9 cellular contexts compared by ENCODE assay signal in genomic region chr7:75442465-75443111, GRCh38. TPM values are rescaled to one million over a fixed set of nuclear protein-coding genes. Genes with fewer than 3 reads are reported as not detected.
A peak's percentile ranks its signal among the peaks of the same experiment; 100 is the strongest.
DNase-seq lines count a peak whose midpoint lies in the region; ATAC-seq lines count a peak whose summit lies in the region.
"Not testable (repeated sequence)": the region's sequence is repeated elsewhere in the genome, so short reads cannot be mapped to it uniquely, and the experiment has no call there.
"Had no signal": no experiment of that assay in that cellular context is flagged by ENCODE, and none has a peak within 500 bp of the region (broad histone marks: within the 10 kb centered on the region; RNA-seq: fewer than 3 reads in every experiment).

No MANE protein-coding gene starts in this region.

- H3K27me3 ChIP-seq in CD8-positive, alpha-beta memory T cell (ENCODE audit: insufficient read depth, low read length, poor library complexity, severe bottlenecking); effector memory CD4-positive, alpha-beta T cell (replicated peaks; ENCODE audit: control insufficient read depth, insufficient read depth, low read length, poor library complexity, severe bottlenecking); skeletal muscle tissue (ENCODE audit: control insufficient read depth in 3 of 3, insufficient read depth in 3 of 3, low read length in 3 of 3): not testable (repeated sequence)

- H3K9me3 Mint-ChIP-seq in CD8-positive, alpha-beta memory T cell = not testable (repeated sequence)

- H3K9me3 ChIP-seq in CD8-positive, alpha-beta memory T cell (ENCODE audit: low read length); effector memory CD4-positive, alpha-beta T cell (ENCODE audit: control insufficient read depth, low read length); skeletal muscle tissue (ENCODE audit: control insufficient read depth in 3 of 3, low read length in 3 of 3): not testable (repeated sequence)

- peaks cover 16% of the 10 kb centered on the region for H3K36me3 ChIP-seq in CD8-positive, alpha-beta memory T cell (ENCODE audit: insufficient read depth, low read length)
- H3K36me3 ChIP-seq in effector memory CD4-positive, alpha-beta T cell (ENCODE audit: control insufficient read depth, insufficient read depth, low read length) = peaks cover 16% of the 10 kb centered on the region
- H3K36me3 ChIP-seq in skeletal muscle tissue (ENCODE audit: control insufficient read depth in 3 of 3, insufficient read depth in 3 of 3, low read length in 3 of 3) = peaks cover 13 to 25% (median 19%) of the 10 kb centered on the region in 3 donors

- H3K27ac Mint-ChIP-seq in CD8-positive, alpha-beta memory T cell = peak overlapping the region; percentile 97 to 99 (median 98)

- H3K4me1 Mint-ChIP-seq in CD8-positive, alpha-beta memory T cell = peaks cover 13 to 29% (median 20%) of the 10 kb centered on the region in 3 donors

- not testable (repeated sequence) for H3K27me3 Mint-ChIP-seq in CD8-positive, alpha-beta memory T cell

- CTCF ChIA-PET in CD8-positive, alpha-beta memory T cell (lab: Charles Lee) = not testable (repeated sequence)

- ATAC-seq in GM19452 (IDR thresholded peaks at IDR 0.05; ENCODE audit: unreplicated experiment) (peak; percentile 75), HG03097 (IDR thresholded peaks at IDR 0.05; ENCODE audit: low FRiP score, unreplicated experiment) (peak; percentile 60)

- peak overlapping the region; percentile 91 to 97 (median 95) for H3K4me3 Mint-ChIP-seq in CD8-positive, alpha-beta memory T cell

- H3K4me1 ChIP-seq in CD8-positive, alpha-beta memory T cell (ENCODE audit: insufficient read depth, low read length); effector memory CD4-positive, alpha-beta T cell (ENCODE audit: control insufficient read depth, insufficient read depth, low read length, poor library complexity, severe bottlenecking); skeletal muscle tissue (ENCODE audit: control insufficient read depth in 3 of 3, insufficient read depth in 3 of 3, low read length in 3 of 3): not testable (repeated sequence)

- peak overlapping the region; percentile 68 to 81 (median 80) for H3K9ac ChIP-seq in skeletal muscle tissue (ENCODE audit: low read depth in 1 of 3, low read length in 3 of 3)

- peaks cover 11 to 32% (median 14%) of the 10 kb centered on the region in 3 donors for H3K36me3 Mint-ChIP-seq in CD8-positive, alpha-beta memory T cell

- POLR2A ChIA-PET in CD8-positive, alpha-beta memory T cell (lab: Charles Lee) = not testable (repeated sequence)

- H3K27ac ChIP-seq in CD8-positive, alpha-beta memory T cell (ENCODE audit: low read depth, low read length) = peak overlapping the region; percentile 47
- peak overlapping the region; percentile 68 for H3K27ac ChIP-seq in effector memory CD4-positive, alpha-beta T cell (ENCODE audit: insufficient read depth, low read length, poor library complexity, severe bottlenecking)
- peak overlapping the region; percentile 81 for H3K27ac ChIP-seq in skeletal muscle tissue (ENCODE audit: low read depth, low read length)

- peak in 3 of 5 donors; percentile 16 to 72 (median 54) for DNase-seq in CD8-positive, alpha-beta memory T cell
- DNase-seq in NCI-H82 (lab: John Stamatoyannopoulos, UW) (peak; percentile 30), activated T-cell treated with anti-CD3 and anti-CD28 coated beads for 1 hour (ENCODE audit: low read depth) (peak; percentile 9), left kidney (ENCODE audit: low read depth, low spot score) (peak; percentile 32)
- peak in 2 of 3 donors; percentile 21 to 24 for DNase-seq in effector memory CD4-positive, alpha-beta T cell

- H3K4me3 ChIP-seq in CD8-positive, alpha-beta memory T cell (ENCODE audit: low read length) = peak overlapping the region; percentile 56
- peak overlapping the region; percentile 50 for H3K4me3 ChIP-seq in effector memory CD4-positive, alpha-beta T cell (ENCODE audit: insufficient read depth, low read depth, low read length, poor library complexity, severe bottlenecking)
- H3K4me3 ChIP-seq in skeletal muscle tissue (ENCODE audit: low read length in 3 of 3) = peak overlapping the region; percentile 61 to 77 (median 72)

RNA-seq across cellular contexts. Expression of gene POM121C, which starts 43.5 kb away (rescaled TPM):
- total RNA-seq in CD8-positive, alpha-beta memory T cell = 10 to 100 TPM; 64.5 to 64.6 TPM
- 28.0 TPM for polyA plus RNA-seq in CD8-positive, alpha-beta memory T cell
- 9.4 TPM for total RNA-seq in skeletal muscle tissue

RNA-seq across cellular contexts. Expression of gene TRIM73, which starts 47.2 kb away (rescaled TPM):
- 1 to 10 TPM; 3.6 to 4.7 TPM for total RNA-seq in CD8-positive, alpha-beta memory T cell
- polyA plus RNA-seq in CD8-positive, alpha-beta memory T cell = 2.6 TPM
- 2.6 TPM for total RNA-seq in skeletal muscle tissue

RNA-seq across cellular contexts. Expression of gene SPDYE5, which starts 49.5 kb away (rescaled TPM):
- total RNA-seq in CD8-positive, alpha-beta memory T cell = not detected
- 0.58 TPM for polyA plus RNA-seq in CD8-positive, alpha-beta memory T cell
- not detected for total RNA-seq in skeletal muscle tissue
- total RNA-seq: activated CD8-positive, alpha-beta memory T cell treated with anti-CD3 and anti-CD28 coated beads for 36 hours had no signal

Comparison
In these comparisons a context has a peak if more than half of its experiments do, and no peak if none do; other contexts are left out.
1. Peak in every context shown above with its lines: DNase-seq, ATAC-seq, H3K4me3 ChIP-seq and H3K27ac ChIP-seq.